10 cellular contexts compared by ENCODE assay signal in the genomic region with DNA sequence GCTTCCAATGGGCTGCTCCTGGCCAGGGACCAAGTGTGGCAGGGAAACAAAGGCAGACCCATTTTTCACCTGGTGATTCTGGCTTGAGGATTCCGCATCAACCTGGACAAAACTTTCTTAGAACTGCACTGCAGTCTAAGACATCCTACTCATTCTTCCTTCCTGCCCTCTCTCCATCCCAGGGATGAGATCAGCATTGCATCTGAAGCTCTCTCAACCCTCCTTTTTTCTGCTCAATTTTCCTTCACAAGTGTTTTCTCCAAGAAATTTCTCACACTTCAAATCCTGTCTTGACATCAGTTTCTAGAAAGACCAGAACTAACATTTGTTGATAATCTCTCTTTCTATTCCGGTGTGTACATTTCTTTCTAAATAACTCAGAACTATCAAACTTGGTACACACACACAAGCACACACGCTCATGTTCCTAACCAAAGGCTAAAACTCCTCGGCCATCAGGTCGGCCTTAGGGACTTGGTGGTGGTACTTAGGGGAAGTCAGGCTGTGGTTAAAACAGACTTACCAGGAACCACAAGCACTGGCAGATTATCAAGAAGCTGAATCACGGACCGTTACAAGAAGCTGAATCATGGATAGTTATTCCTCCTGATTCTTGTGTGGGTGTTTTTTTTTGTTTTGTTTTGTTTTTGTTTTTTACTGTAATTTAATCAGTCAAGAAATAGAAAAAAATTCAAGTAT. TPM values are rescaled to one million over a fixed set of nuclear protein-coding genes. Genes with fewer than 3 reads are reported as not detected.
A peak's percentile ranks its signal among the peaks of the same experiment; 100 is the strongest.
DNase-seq lines count a peak whose midpoint lies in the region; ATAC-seq and TF ChIP-seq lines count a peak whose summit lies in the region.
"Had no signal": no experiment of that assay in that cellular context is flagged by ENCODE, and none has a peak within 500 bp of the region (broad histone marks: within the 10 kb centered on the region; RNA-seq: fewer than 3 reads in every experiment).

No MANE protein-coding gene starts in this region.

- in situ Hi-C loops in astrocyte of the spinal cord (cut with HindIII; ENCODE audit: low sequenced_read_pairs) = no loop called here
- in situ Hi-C loops in gastrocnemius medialis (cut with MboI; ENCODE audit: low sequenced_read_pairs in 4 of 4) = no loop called here

- no peaks in the 10 kb centered on the region for H3K79me2 ChIP-seq in Loucy (ENCODE audit: insufficient read depth, low read length)

- no peak for ATAC-seq in gastrocnemius medialis
- no peak for ATAC-seq in GM19452 (IDR thresholded peaks at IDR 0.05; ENCODE audit: unreplicated experiment)

- H3K4me1 ChIP-seq in Loucy (ENCODE audit: insufficient read depth, low read length, poor library complexity, severe bottlenecking) (peaks cover 4% of the 10 kb centered on the region), prostate gland (replicated peaks) (no peaks in the 10 kb centered on the region), gastrocnemius medialis (no peaks in the 10 kb centered on the region)

- 55% methylated on average over 7 of the region's 7 CpGs for WGBS in prostate gland

- H2AFZ ChIP-seq in Loucy (ENCODE audit: low read length) = no peak overlapping the region

- H3K4me3 ChIP-seq in GM12865 (ENCODE audit: low read depth, low read length) (no peak overlapping the region), Loucy (ENCODE audit: low read length, poor library complexity, severe bottlenecking) (no peak overlapping the region), astrocyte of the spinal cord (ENCODE audit: low read depth, low read length) (no peak overlapping the region), prostate gland (no peak overlapping the region), gastrocnemius medialis (no peak overlapping the region)
- H3K4me3 ChIP-seq: esophagus squamous epithelium had no signal

- H3F3A ChIP-seq in Loucy (ENCODE audit: low read depth) = no peaks in the 10 kb centered on the region

- H3K36me3 ChIP-seq in Loucy (ENCODE audit: insufficient read depth, low read length) (no peaks in the 10 kb centered on the region), prostate gland (no peaks in the 10 kb centered on the region), gastrocnemius medialis (no peaks in the 10 kb centered on the region)
- H3K36me3 ChIP-seq: esophagus squamous epithelium had no signal

- H3K9ac ChIP-seq in Loucy (ENCODE audit: low read depth, low read length, poor library complexity, severe bottlenecking) = no peak overlapping the region

- DNase-seq in GM12865 (ENCODE audit: low read depth) = peak; percentile 49
- DNase-seq in astrocyte of the spinal cord (ENCODE audit: low read depth, low spot score) = peak; percentile 99
- DNase-seq in prostate gland (ENCODE audit: low spot score) = peak; percentile 23
- no peak for DNase-seq in gastrocnemius medialis
- DNase-seq in HT-29 (ENCODE audit: low spot score) = no peak
- DNase-seq in GM19238 (ENCODE audit: insufficient read length, low spot score) = no peak
- DNase-seq: esophagus squamous epithelium had no signal

- no peak overlapping the region for H3K27ac ChIP-seq in prostate gland
- H3K27ac ChIP-seq in gastrocnemius medialis = no peak overlapping the region
- H3K27ac ChIP-seq: VCaP had no signal

- peak overlapping the region; percentile 0 for H3K4me2 ChIP-seq in Loucy (ENCODE audit: low read depth, low read length, poor library complexity, severe bottlenecking)

- no peak for TF ChIP-seq POLR2A in prostate gland (IDR thresholded peaks at IDR 0.05)
- TF ChIP-seq POLR2A in gastrocnemius medialis (IDR thresholded peaks at IDR 0.05) = no peak

- intact Hi-C loops in prostate gland (cut with DNase I) = loop anchor here (10.0 kb wide), 1 partner anchor 63 kb away; no protein-coding TSS in a partner anchor
- intact Hi-C loops in gastrocnemius medialis (cut with DNase I; ENCODE audit: low total_unique reads) = no loop called here

- no peaks in the 10 kb centered on the region for H3K9me2 ChIP-seq in Loucy (replicated peaks; ENCODE audit: low read depth, low read length)

- no peaks in the 10 kb centered on the region for H3K9me3 ChIP-seq in Loucy (ENCODE audit: insufficient read depth, low read depth, low read length)
- H3K9me3 ChIP-seq in prostate gland = no peaks in the 10 kb centered on the region
- no peaks in the 10 kb centered on the region for H3K9me3 ChIP-seq in gastrocnemius medialis
- H3K9me3 ChIP-seq: esophagus squamous epithelium had no signal

- H3K27me3 ChIP-seq in Loucy (ENCODE audit: insufficient read depth, low read length, poor library complexity, severe bottlenecking) = no peaks in the 10 kb centered on the region
- no peaks in the 10 kb centered on the region for H3K27me3 ChIP-seq in prostate gland (replicated peaks; ENCODE audit: insufficient read depth)
- H3K27me3 ChIP-seq in gastrocnemius medialis = no peaks in the 10 kb centered on the region
- H3K27me3 ChIP-seq: esophagus squamous epithelium had no signal

- no peak for TF ChIP-seq CTCF in GM12865 (IDR thresholded peaks at IDR 0.05; ENCODE audit: insufficient read depth, low read depth, low read length, missing control alignments)
- no peak for TF ChIP-seq CTCF in Loucy (conservative IDR thresholded peaks at IDR 0.05; ENCODE audit: low read length)
- no peak for TF ChIP-seq CTCF in astrocyte of the spinal cord (IDR thresholded peaks at IDR 0.05; ENCODE audit: low read depth, low read length)
- TF ChIP-seq CTCF in prostate gland (IDR thresholded peaks at IDR 0.05) = no peak
- no peak for TF ChIP-seq CTCF in gastrocnemius medialis (IDR thresholded peaks at IDR 0.05 in 4 of 5, conservative IDR thresholded peaks at IDR 0.05 in 1 of 5)

- no peaks in the 10 kb centered on the region for H4K20me1 ChIP-seq in Loucy (ENCODE audit: insufficient read depth, low read length, poor library complexity, severe bottlenecking)

RNA-seq across cellular contexts. Expression of a gene that starts 21.0 kb away (rescaled TPM):
- total RNA-seq in prostate gland (100 to 1,000 TPM in 1 of 2 donors, 10 to 100 TPM in 1; 93.0 to 127 TPM), gastrocnemius medialis (under 1 TPM in 2 of 4 donors, not detected in 2; 0.35 to 0.68 TPM)
- total RNA-seq in HT-29 (2014; rRNA removed; shearing (Covaris generic)) = 17.4 and 24.7 TPM in 2 replicates

Comparison
In these comparisons a context has a peak if more than half of its experiments do, and no peak if none do; other contexts are left out.
1. DNase-seq: peak in GM12865 (single experiment), astrocyte of the spinal cord (single experiment) and prostate gland (single experiment); none in gastrocnemius medialis (0 of 2), HT-29 (single experiment) and GM19238 (single experiment).
2. RNA of a gene that starts 21.0 kb away (total RNA-seq): 93.0 to 127 TPM in prostate gland and 17.4 to 24.7 TPM in HT-29; 0.35 to 0.68 TPM in gastrocnemius medialis; every median in the first group is over 10 times any median in the second.